In the genomic region with DNA sequence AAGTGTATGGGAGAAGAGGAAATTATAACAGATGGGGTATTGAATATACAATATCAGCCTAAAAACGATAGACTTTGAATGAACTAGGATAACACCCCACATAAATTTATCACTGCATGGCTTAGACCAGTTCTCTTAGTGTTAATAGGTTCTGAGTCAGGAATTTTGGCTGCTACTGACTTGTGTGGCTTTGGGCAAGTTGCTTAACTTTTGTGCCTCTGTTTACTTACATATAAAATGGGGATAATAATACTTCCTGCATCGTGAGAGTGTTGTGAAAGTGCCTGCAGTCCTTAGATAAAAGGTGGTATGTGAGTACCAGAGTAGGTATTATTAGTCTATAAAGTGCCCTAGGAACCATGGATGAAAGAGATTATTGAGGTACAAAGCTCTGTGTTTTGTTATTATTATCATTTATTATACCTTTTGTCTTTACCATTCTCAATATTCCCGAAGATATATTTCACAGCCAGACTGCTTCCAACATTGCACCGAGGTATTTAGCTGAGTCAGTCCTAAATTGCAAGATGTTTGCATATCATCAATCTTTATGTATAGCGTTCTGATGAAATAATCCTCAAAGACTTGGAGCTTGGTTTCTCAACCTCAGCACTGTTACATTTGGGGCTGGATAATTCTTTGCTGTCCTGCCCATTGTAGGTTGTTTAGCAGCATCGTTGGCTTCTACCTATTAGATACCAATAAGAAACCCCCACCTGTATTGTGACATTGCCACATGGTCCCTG, we compare ENCODE assay signal across 11 cellular contexts. TPM values are rescaled to one million over a fixed set of nuclear protein-coding genes. Genes with fewer than 3 reads are reported as not detected.
DNase-seq lines count a peak whose midpoint lies in the region; ATAC-seq, FAIRE-seq and TF ChIP-seq lines count a peak whose summit lies in the region.
"Had no signal": no experiment of that assay in that cellular context is flagged by ENCODE, and none has a peak within 500 bp of the region (broad histone marks: within the 10 kb centered on the region; RNA-seq: fewer than 3 reads in every experiment).

No MANE protein-coding gene starts in this region.

- H3K27me3 Mint-ChIP-seq in astrocyte (ENCODE audit: low read depth, unreplicated experiment) (no peaks in the 10 kb centered on the region), type B pancreatic cell (peaks cover 12% of the 10 kb centered on the region)

- peak overlapping the region; percentile 93 for H3K9ac ChIP-seq in astrocyte (ENCODE audit: low read length)

- H3K79me2 ChIP-seq in astrocyte (ENCODE audit: insufficient read depth, low read length) (peaks cover 33% of the 10 kb centered on the region), hepatocyte (peaks cover 16% of the 10 kb centered on the region)

- in situ Hi-C loops in HAP-1 (cut with MboI; ENCODE audit: low sequenced_read_pairs): no loop called here

- H3K4me3 Mint-ChIP-seq in astrocyte (ENCODE audit: unreplicated experiment) (peak overlapping the region; percentile 91), type B pancreatic cell (peak overlapping the region; percentile 94)
- H3K4me3 Mint-ChIP-seq: activated T-cell treated with anti-CD3 and anti-CD28 coated beads, Interleukin-2, amount 50 U/mL, for 4 hours had no signal

- H3K27ac ChIP-seq in astrocyte (ENCODE audit: low read depth, low read length): no peak overlapping the region
- peak overlapping the region; percentile 91 for H3K27ac ChIP-seq in hepatocyte

- WGBS in hepatocyte (ENCODE audit: low lambda C conversion rate, missing lambda C conversion rate): 61% methylated on average over 6 of the region's 6 CpGs

- H2AFZ ChIP-seq in astrocyte (ENCODE audit: low read depth, low read length) (no peak overlapping the region), hepatocyte (no peak overlapping the region)

- DNase-seq in HCEC 1CT (peak; percentile 32), astrocyte (ENCODE audit: low read depth) (peak; percentile 65), hepatocyte (ENCODE audit: low spot score) (no peak), type B pancreatic cell (ENCODE audit: extremely low spot score, unreplicated experiment) (no peak), HAP-1 (ENCODE audit: low spot score in 2 of 2) (no peak), T-helper 2 cell (no peak)
- DNase-seq: activated T-cell treated with anti-CD3 and anti-CD28 coated beads, Interleukin-2, amount 50 U/mL, for 4 hours; DMS 273 treated with DMSO at 0.1 percent for 48 hours; NCI-H1436 had no signal

- H3K4me1 Mint-ChIP-seq in astrocyte (ENCODE audit: low read depth, unreplicated experiment): peaks cover 12% of the 10 kb centered on the region
- peaks cover 14% of the 10 kb centered on the region for H3K4me1 Mint-ChIP-seq in type B pancreatic cell (ENCODE audit: unreplicated experiment)

- H3K27me3 ChIP-seq in astrocyte (ENCODE audit: insufficient read depth, low read length) (no peaks in the 10 kb centered on the region), hepatocyte (no peaks in the 10 kb centered on the region), HAP-1 (ENCODE audit: low read depth) (no peaks in the 10 kb centered on the region)

- no peaks in the 10 kb centered on the region for H3K9me2 ChIP-seq in hepatocyte (replicated peaks; ENCODE audit: insufficient read depth)

- no peak for TF ChIP-seq CTCF in astrocyte (IDR thresholded peaks at IDR 0.05; ENCODE audit: insufficient read depth, low read depth, low read length)
- TF ChIP-seq CTCF in hepatocyte (IDR thresholded peaks at IDR 0.05; ENCODE audit: poor library complexity): no peak
- no peak for TF ChIP-seq CTCF in type B pancreatic cell (conservative IDR thresholded peaks at IDR 0.05)

- H3K9me3 Mint-ChIP-seq in astrocyte (ENCODE audit: unreplicated experiment) (no peaks in the 10 kb centered on the region), type B pancreatic cell (no peaks in the 10 kb centered on the region)

- no peaks in the 10 kb centered on the region for H3K36me3 ChIP-seq in astrocyte (ENCODE audit: insufficient read depth, low read length)
- H3K36me3 ChIP-seq in hepatocyte (replicated peaks; ENCODE audit: insufficient read depth, low read depth): no peaks in the 10 kb centered on the region
- H3K36me3 ChIP-seq in HAP-1 (replicated peaks): no peaks in the 10 kb centered on the region

- H3K4me3 ChIP-seq in astrocyte (ENCODE audit: insufficient read depth, low read depth, low read length): peak overlapping the region; percentile 79
- no peak overlapping the region for H3K4me3 ChIP-seq in hepatocyte
- H3K4me3 ChIP-seq in HAP-1: no peak overlapping the region

- no peak for ATAC-seq in HG03095 (IDR thresholded peaks at IDR 0.05; ENCODE audit: unreplicated experiment)
- ATAC-seq: activated T-cell treated with anti-CD3 and anti-CD28 coated beads, Interleukin-2, amount 50 U/mL, for 4 hours had no signal

- H3K4me1 ChIP-seq in astrocyte (ENCODE audit: insufficient read depth, low read length) (peaks cover 13% of the 10 kb centered on the region), hepatocyte (ENCODE audit: insufficient read depth) (peaks cover 7% of the 10 kb centered on the region), HAP-1 (peaks cover 18% of the 10 kb centered on the region)

- FAIRE-seq in astrocyte (lab: Jason Lieb, UNC): no peak
- FAIRE-seq: islet of Langerhans had no signal

- H3K4me2 ChIP-seq in astrocyte (ENCODE audit: low read length) (peak overlapping the region; percentile 89), hepatocyte (peak overlapping the region; percentile 87)

- H3K27ac Mint-ChIP-seq in astrocyte (ENCODE audit: unreplicated experiment) (peak overlapping the region; percentile 98), type B pancreatic cell (peak overlapping the region; percentile 90)

- peaks cover 5% of the 10 kb centered on the region for H3K36me3 Mint-ChIP-seq in astrocyte (ENCODE audit: low read depth, unreplicated experiment)
- no peaks in the 10 kb centered on the region for H3K36me3 Mint-ChIP-seq in type B pancreatic cell

- peaks cover 10% of the 10 kb centered on the region for H4K20me1 ChIP-seq in astrocyte (ENCODE audit: insufficient read depth, low read length)
- H4K20me1 ChIP-seq in hepatocyte (ENCODE audit: insufficient read depth, poor library complexity, severe bottlenecking): no peaks in the 10 kb centered on the region

- H3K9me3 ChIP-seq in astrocyte (ENCODE audit: insufficient read depth, low read depth, low read length) (no peaks in the 10 kb centered on the region), hepatocyte (ENCODE audit: low read depth) (no peaks in the 10 kb centered on the region), HAP-1 (no peaks in the 10 kb centered on the region)

RNA-seq across cellular contexts. Expression of a gene that starts 2.3 kb away (rescaled TPM):
- total RNA-seq in astrocyte: 189 and 204 TPM in 2 replicates
- 30.2 and 40.5 TPM in 2 replicates for total RNA-seq in hepatocyte
- 54.9 and 70.9 TPM in 2 replicates for polyA plus RNA-seq in hepatocyte
- total RNA-seq in type B pancreatic cell (ENCODE audit: low replicate concordance): 72.8 and 107 TPM in 2 replicates

Comparison
In these comparisons a context has a peak if more than half of its experiments do, and no peak if none do; other contexts are left out.
1. DNase-seq: peak in HCEC 1CT (single experiment) and astrocyte (single experiment); none in hepatocyte (single experiment), type B pancreatic cell (single experiment), HAP-1 (0 of 2) and T-helper 2 cell (0 of 5).